In the genomic region with DNA sequence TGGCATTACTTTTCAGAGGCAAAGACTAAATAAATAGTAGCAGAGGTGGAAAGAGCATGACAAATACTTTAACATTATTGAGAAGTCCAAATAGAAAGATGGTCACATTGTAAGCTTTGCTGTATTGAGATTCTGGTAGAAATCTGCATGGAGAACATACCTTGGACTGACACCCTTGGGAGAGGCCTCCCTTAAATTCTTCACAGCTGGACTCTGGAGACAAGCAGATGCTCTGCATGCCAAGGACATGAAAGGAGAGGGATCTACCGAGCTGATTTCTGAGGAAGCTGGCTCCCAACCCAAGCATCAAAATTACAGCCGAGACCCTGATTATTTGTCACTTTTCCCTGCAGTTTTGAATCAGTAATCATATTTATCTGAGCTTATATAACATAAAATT, we compare ENCODE assay signal across 1 cellular context.
A peak's percentile ranks its signal among the peaks of the same experiment; 100 is the strongest.
TF ChIP-seq lines count a peak whose summit lies in the region.

No MANE protein-coding gene starts in this region.

TF ChIP-seq in WTC11, 78 proteins besides CTCF, POLR2A, EP300 and RAD21 (continued from another document):
- no peak for TF ChIP-seq STAT6 (CRISPR knock-in tag; conservative IDR thresholded peaks at IDR 0.05; ENCODE audit: low read depth)
- no peak for TF ChIP-seq FOXJ3 (CRISPR knock-in tag; IDR thresholded peaks at IDR 0.05; ENCODE audit: borderline replicate concordance)
- no peak for TF ChIP-seq SMAD4 (CRISPR knock-in tag; IDR thresholded peaks at IDR 0.05)
- TF ChIP-seq ZNF423 (CRISPR knock-in tag; IDR thresholded peaks at IDR 0.05), result peak; percentile 85
- no peak for TF ChIP-seq TEAD4 (CRISPR knock-in tag; IDR thresholded peaks at IDR 0.05)
- TF ChIP-seq JAZF1 (CRISPR knock-in tag; IDR thresholded peaks at IDR 0.05), result no peak
